ENCODE assay signal across 15 cellular contexts in the genomic region with DNA sequence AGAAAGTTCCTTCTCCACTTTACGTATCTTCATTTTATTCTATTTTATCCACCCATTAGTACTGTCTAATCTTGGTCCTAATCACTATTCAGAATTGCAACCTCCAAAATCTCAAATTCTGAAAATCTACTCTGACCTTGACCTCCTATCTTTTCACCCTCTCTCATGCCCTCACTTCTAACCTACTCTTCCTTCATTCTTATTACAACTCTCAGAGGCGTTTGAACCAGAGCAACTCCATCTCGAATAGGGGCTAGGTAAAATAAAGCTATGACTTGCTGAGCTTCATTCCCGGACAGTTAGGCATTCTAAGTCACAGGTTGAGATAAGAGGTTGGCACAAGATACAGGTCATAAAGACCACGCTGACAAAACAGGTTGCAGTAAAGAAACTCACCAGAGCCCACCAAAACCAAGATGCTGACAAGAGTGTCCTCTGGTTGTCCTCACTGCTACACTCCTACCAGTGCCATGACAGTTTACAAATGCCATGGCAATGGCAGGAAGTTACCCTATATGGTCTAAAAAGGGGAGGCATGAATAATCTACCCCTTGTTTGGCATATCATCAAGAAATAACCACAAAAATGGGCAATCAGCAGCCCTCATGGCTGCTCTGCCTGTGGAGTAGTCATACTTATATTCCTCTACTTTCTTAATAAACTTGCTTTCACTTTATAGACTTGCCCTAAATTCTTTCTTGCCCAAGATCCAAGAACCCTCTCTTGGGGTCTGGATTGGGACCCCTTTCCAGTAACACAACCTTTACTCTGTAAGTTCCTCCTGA. TPM values are rescaled to one million over a fixed set of nuclear protein-coding genes. Genes with fewer than 3 reads are reported as not detected.
DNase-seq lines count a peak whose midpoint lies in the region; ATAC-seq and TF ChIP-seq lines count a peak whose summit lies in the region.
"Had no signal": no experiment of that assay in that cellular context is flagged by ENCODE, and none has a peak within 500 bp of the region (broad histone marks: within the 10 kb centered on the region; RNA-seq: fewer than 3 reads in every experiment).

No MANE protein-coding gene starts in this region.

- H3K9me3 ChIP-seq in HUES48 (ENCODE audit: control insufficient read depth, insufficient read depth, low read length): no peaks in the 10 kb centered on the region
- H3K9me3 ChIP-seq in WERI-Rb-1 (ENCODE audit: severe bottlenecking): no peaks in the 10 kb centered on the region

- in situ Hi-C loops in Caki2 (cut with HindIII; ENCODE audit: low pct_unique_long_range_greater_than_20kb, low sequenced_read_pairs): no loop called here
- in situ Hi-C loops in astrocyte of the spinal cord (cut with HindIII; ENCODE audit: low sequenced_read_pairs): no loop called here

- peak; percentile 14 for DNase-seq in Caki2 (ENCODE audit: low read depth)
- DNase-seq in astrocyte of the spinal cord (ENCODE audit: low read depth, low spot score): peak; percentile 70
- no peak for DNase-seq in memory B cell (ENCODE audit: low spot score in 2 of 2)
- DNase-seq in NCI-H1930 (lab: John Stamatoyannopoulos, UW): no peak
- DNase-seq in activated naive CD4-positive, alpha-beta T cell treated with anti-CD3 and anti-CD28 coated beads, Interleukin-2, amount 50 U/mL, for 16 hours: no peak
- DNase-seq in WERI-Rb-1: no peak
- no peak for DNase-seq in H7
- DNase-seq: activated B cell treated with CpG ODN at 0.5 μM for 24 hours, NCI-H1105, NCI-H524 treated with DMSO at 0.1 percent for 48 hours, SIG-M5 had no signal

- H3K27me3 Mint-ChIP-seq in memory B cell: no peaks in the 10 kb centered on the region
- H3K27me3 Mint-ChIP-seq: activated B cell treated with CpG ODN at 0.5 μM for 24 hours, brain had no signal

- H3K36me3 ChIP-seq in HUES48 (ENCODE audit: control insufficient read depth, insufficient read depth, low read length): peaks cover 25% of the 10 kb centered on the region; the same call in 1 of the 2 replicates
- H3K36me3 ChIP-seq in WERI-Rb-1: peaks cover 5% of the 10 kb centered on the region; the same call in 1 of the 2 replicates
- no peaks in the 10 kb centered on the region; the same call in 1 of the 2 replicates for H3K36me3 ChIP-seq in H7 (replicated peaks; ENCODE audit: control insufficient read depth, insufficient read depth, low read length)

- H3K27me3 ChIP-seq in HUES48 (ENCODE audit: control insufficient read depth, insufficient read depth, low read length) (no peaks in the 10 kb centered on the region), WERI-Rb-1 (ENCODE audit: insufficient read depth, low read depth, severe bottlenecking) (no peaks in the 10 kb centered on the region), H7 (ENCODE audit: control insufficient read depth, insufficient read depth, low read length) (no peaks in the 10 kb centered on the region)

- H3K9ac ChIP-seq in HUES48 (ENCODE audit: low read depth, low read length): no peak overlapping the region

- no peak for ATAC-seq in memory B cell (ENCODE audit: low read depth)

- peak overlapping the region; percentile 42 for H3K27ac Mint-ChIP-seq in memory B cell
- H3K27ac Mint-ChIP-seq: activated B cell treated with CpG ODN at 0.5 μM for 24 hours, mesothelial cell of epicardium had no signal

- H3K4me3 Mint-ChIP-seq in memory B cell: no peak overlapping the region
- H3K4me3 Mint-ChIP-seq: activated B cell treated with CpG ODN at 0.5 μM for 24 hours, mesothelial cell of epicardium had no signal

- H3K27ac ChIP-seq in HUES48 (ENCODE audit: low read depth, low read length): peak overlapping the region; percentile 43
- no peak overlapping the region for H3K27ac ChIP-seq in WERI-Rb-1
- H3K27ac ChIP-seq: C4-2B had no signal

- H3K36me3 Mint-ChIP-seq in memory B cell: peaks cover 6% of the 10 kb centered on the region

- TF ChIP-seq CTCF in astrocyte of the spinal cord (IDR thresholded peaks at IDR 0.05; ENCODE audit: low read depth, low read length) (no peak), WERI-Rb-1 (IDR thresholded peaks at IDR 0.05; ENCODE audit: low read depth, low read length) (no peak)

- H3K9me3 Mint-ChIP-seq in memory B cell: no peaks in the 10 kb centered on the region
- H3K9me3 Mint-ChIP-seq: activated B cell treated with CpG ODN at 0.5 μM for 24 hours, brain, mesothelial cell of epicardium had no signal

- peaks cover 11% of the 10 kb centered on the region for H3K4me1 ChIP-seq in HUES48 (ENCODE audit: control insufficient read depth, insufficient read depth, low read length)

- no peak overlapping the region; the same call in 1 of the 2 replicates for H3K4me3 ChIP-seq in HUES48 (ENCODE audit: low read depth, low read length)
- H3K4me3 ChIP-seq in astrocyte of the spinal cord (ENCODE audit: low read depth, low read length): peak overlapping the region; percentile 18
- H3K4me3 ChIP-seq in WERI-Rb-1 (ENCODE audit: low read depth, low read length): no peak overlapping the region
- no peak overlapping the region for H3K4me3 ChIP-seq in H7 (ENCODE audit: insufficient read depth, low read depth, low read length)

- peaks cover 13% of the 10 kb centered on the region for H3K4me1 Mint-ChIP-seq in memory B cell
- H3K4me1 Mint-ChIP-seq: mesothelial cell of epicardium had no signal

RNA-seq across cellular contexts. Expression of a gene that starts 11.4 kb away (rescaled TPM):
- 8.8 and 18.5 TPM in 2 replicates for total RNA-seq in Caki2 (2014; rRNA removed; shearing (Covaris generic); ENCODE audit: low replicate concordance)
- 55.6 and 65.1 TPM in 2 replicates for total RNA-seq in H7 (2014; rRNA removed; shearing (Covaris generic))

Comparison
In these comparisons a context has a peak if more than half of its experiments do, and no peak if none do; other contexts are left out.
1. DNase-seq: peak in Caki2 (single experiment) and astrocyte of the spinal cord (single experiment); none in memory B cell (0 of 2), NCI-H1930 (0 of 2), activated naive CD4-positive, alpha-beta T cell treated with anti-CD3 and anti-CD28 coated beads, Interleukin-2, amount 50 U/mL, for 16 hours (single experiment), WERI-Rb-1 (single experiment) and H7 (single experiment).